24 cellular contexts compared by ENCODE assay signal in the genomic region with DNA sequence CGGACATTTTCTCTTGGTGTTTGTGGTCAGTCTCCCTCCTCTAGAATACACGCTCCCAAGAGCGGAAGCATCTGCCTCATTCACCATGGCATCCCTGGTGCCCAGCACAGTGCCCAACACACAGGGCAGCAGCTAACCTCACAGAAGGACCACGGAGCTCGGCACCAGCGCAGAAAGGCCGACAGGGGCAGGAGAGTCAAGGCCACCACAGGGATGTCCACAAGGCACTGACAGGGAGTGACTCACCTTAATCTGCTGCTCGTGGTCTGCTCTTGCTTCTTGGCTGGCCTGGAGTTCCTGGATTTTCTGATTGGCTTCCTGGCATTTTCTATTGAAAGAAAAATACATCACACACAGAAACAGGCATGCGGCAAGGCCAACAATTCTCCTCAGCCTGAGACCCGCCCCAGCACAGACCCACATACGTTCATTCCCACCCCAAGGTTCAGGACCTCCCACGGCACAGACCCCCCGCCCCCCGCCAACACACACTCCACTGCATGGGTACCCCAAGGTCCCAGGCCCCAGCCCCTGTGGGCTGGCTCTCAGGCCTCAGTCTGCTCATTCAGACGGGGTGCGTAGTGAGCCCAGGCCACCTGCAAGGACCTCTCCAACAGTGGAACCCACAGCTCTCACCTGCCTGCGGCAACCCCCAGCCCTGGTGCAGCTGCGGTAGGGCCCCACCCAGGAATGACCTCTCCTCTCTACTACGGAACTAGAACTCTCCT. TPM values are rescaled to one million over a fixed set of nuclear protein-coding genes. Genes with fewer than 3 reads are reported as not detected.
A peak's percentile ranks its signal among the peaks of the same experiment; 100 is the strongest.
DNase-seq lines count a peak whose midpoint lies in the region; ATAC-seq and TF ChIP-seq lines count a peak whose summit lies in the region.
"Had no signal": no experiment of that assay in that cellular context is flagged by ENCODE, and none has a peak within 500 bp of the region (broad histone marks: within the 10 kb centered on the region; RNA-seq: fewer than 3 reads in every experiment).

No MANE protein-coding gene starts in this region.

- ATAC-seq in Right ventricle myocardium inferior = no peak
- ATAC-seq in HG03097 (IDR thresholded peaks at IDR 0.05; ENCODE audit: low FRiP score, unreplicated experiment) = no peak
- ATAC-seq: HepG2, SK-N-SH treated with all-trans-retinoic acid at 6 μM for 48 hours had no signal

- intact Hi-C loops in Right ventricle myocardium inferior (cut with DNase I) = loop anchor here (10.0 kb wide), 1 partner anchor 323 kb away; no protein-coding TSS in a partner anchor

- H3K4me3 ChIP-seq in right atrium auricular region = no peak overlapping the region
- no peak overlapping the region for H3K4me3 ChIP-seq in CD8-positive, alpha-beta memory T cell (ENCODE audit: low read length)

- H3K27me3 Mint-ChIP-seq in activated CD4-positive, alpha-beta memory T cell treated with anti-CD3 and anti-CD28 coated beads, Interleukin-2, amount 10 ng/mL, durations not matched to agents 7 days and 5 days = no peaks in the 10 kb centered on the region
- no peaks in the 10 kb centered on the region for H3K27me3 Mint-ChIP-seq in CD8-positive, alpha-beta memory T cell
- H3K27me3 Mint-ChIP-seq: CD4-positive, alpha-beta T cell had no signal

- H3K27ac Mint-ChIP-seq in activated CD4-positive, alpha-beta memory T cell treated with anti-CD3 and anti-CD28 coated beads, Interleukin-2, amount 10 ng/mL, durations not matched to agents 7 days and 5 days = no peak overlapping the region
- peak overlapping the region in 1 of 8 donors; percentile 89 for H3K27ac Mint-ChIP-seq in CD8-positive, alpha-beta memory T cell
- H3K27ac Mint-ChIP-seq: CD4-positive, alpha-beta T cell had no signal

- CTCF ChIA-PET in activated CD4-positive, alpha-beta memory T cell treated with anti-CD3 and anti-CD28 coated beads, Interleukin-2, amount 10 ng/mL, durations not matched to agents 7 days and 5 days (lab: Charles Lee) = no interaction called here
- CTCF ChIA-PET in CD8-positive, alpha-beta memory T cell (lab: Charles Lee) = no interaction called here

- POLR2A ChIA-PET in activated CD4-positive, alpha-beta memory T cell treated with anti-CD3 and anti-CD28 coated beads, Interleukin-2, amount 10 ng/mL, durations not matched to agents 7 days and 5 days (lab: Charles Lee) = no interaction called here
- POLR2A ChIA-PET in CD8-positive, alpha-beta memory T cell (lab: Charles Lee) = no interaction called here

- H3K4me1 ChIP-seq in right atrium auricular region = peaks cover 0 to 4% of the 10 kb centered on the region in 2 donors
- H3K4me1 ChIP-seq in CD8-positive, alpha-beta memory T cell (ENCODE audit: insufficient read depth, low read length) = no peaks in the 10 kb centered on the region
- H3K4me1 ChIP-seq: BE2C had no signal

- peak; percentile 60 for DNase-seq in Right ventricle myocardium inferior (ENCODE audit: missing footprints)
- DNase-seq in right atrium auricular region (ENCODE audit: low spot score) = no peak
- DNase-seq in LHCN-M2 (ENCODE audit: low read depth) = peak; percentile 25
- peak; percentile 35 for DNase-seq in dermis blood vessel endothelial cell
- DNase-seq in NCI-H1694 (lab: John Stamatoyannopoulos, UW) = no peak
- DNase-seq in activated CD4-positive, alpha-beta memory T cell treated with anti-CD3 and anti-CD28 coated beads, Interleukin-2, amount 10 ng/mL, durations not matched to agents 7 days and 5 days = no peak
- DNase-seq in CD8-positive, alpha-beta memory T cell = no peak
- DNase-seq: BE2C; CD4-positive, alpha-beta T cell; DMS153; GOT3; KG1; MV-4-11; NCI-H187; NCI-H2107; NCI-H2227 treated with DMSO at 0.1 percent for 48 hours; NCI-H510A treated with DMSO at 0.1 percent for 48 hours; NCI-H82; OCI-M1; SIG-M5 had no signal

- H3K36me3 ChIP-seq in right atrium auricular region = peaks cover 67% of the 10 kb centered on the region
- H3K36me3 ChIP-seq in CD8-positive, alpha-beta memory T cell (ENCODE audit: insufficient read depth, low read length) = peaks cover 3% of the 10 kb centered on the region

- no peak for TF ChIP-seq CTCF in right atrium auricular region (IDR thresholded peaks at IDR 0.05)

- H3K27me3 ChIP-seq in right atrium auricular region = no peaks in the 10 kb centered on the region
- H3K27me3 ChIP-seq in CD8-positive, alpha-beta memory T cell (ENCODE audit: insufficient read depth, low read length, poor library complexity, severe bottlenecking) = no peaks in the 10 kb centered on the region
- H3K27me3 ChIP-seq: BE2C had no signal

- no peak overlapping the region for H3K4me3 Mint-ChIP-seq in activated CD4-positive, alpha-beta memory T cell treated with anti-CD3 and anti-CD28 coated beads, Interleukin-2, amount 10 ng/mL, durations not matched to agents 7 days and 5 days
- no peak overlapping the region for H3K4me3 Mint-ChIP-seq in CD8-positive, alpha-beta memory T cell
- H3K4me3 Mint-ChIP-seq: CD4-positive, alpha-beta T cell had no signal

- peaks cover 26% of the 10 kb centered on the region for H3K4me1 Mint-ChIP-seq in activated CD4-positive, alpha-beta memory T cell treated with anti-CD3 and anti-CD28 coated beads, Interleukin-2, amount 10 ng/mL, durations not matched to agents 7 days and 5 days
- peaks cover 4 to 8% (median 6%) of the 10 kb centered on the region in 3 donors for H3K4me1 Mint-ChIP-seq in CD8-positive, alpha-beta memory T cell

- H3K9me3 ChIP-seq in right atrium auricular region = no peaks in the 10 kb centered on the region
- no peaks in the 10 kb centered on the region for H3K9me3 ChIP-seq in CD8-positive, alpha-beta memory T cell (ENCODE audit: low read length)
- H3K9me3 ChIP-seq: BE2C had no signal

- no peaks in the 10 kb centered on the region for H3K9me3 Mint-ChIP-seq in activated CD4-positive, alpha-beta memory T cell treated with anti-CD3 and anti-CD28 coated beads, Interleukin-2, amount 10 ng/mL, durations not matched to agents 7 days and 5 days
- no peaks in the 10 kb centered on the region for H3K9me3 Mint-ChIP-seq in CD8-positive, alpha-beta memory T cell
- H3K9me3 Mint-ChIP-seq: CD4-positive, alpha-beta T cell had no signal

- no peak overlapping the region for H3K27ac ChIP-seq in right atrium auricular region
- no peak overlapping the region for H3K27ac ChIP-seq in CD8-positive, alpha-beta memory T cell (ENCODE audit: low read depth, low read length)
- H3K27ac ChIP-seq: 22Rv1 had no signal

- H3K36me3 Mint-ChIP-seq in activated CD4-positive, alpha-beta memory T cell treated with anti-CD3 and anti-CD28 coated beads, Interleukin-2, amount 10 ng/mL, durations not matched to agents 7 days and 5 days (ENCODE audit: low read depth) = peaks cover 42% of the 10 kb centered on the region
- H3K36me3 Mint-ChIP-seq in CD8-positive, alpha-beta memory T cell = peaks cover 3 to 88% (median 13%) of the 10 kb centered on the region in 3 donors

RNA-seq across cellular contexts. Expression of a gene that starts 14.9 kb away (rescaled TPM):
- total RNA-seq in Right ventricle myocardium inferior (19.1 TPM), right atrium auricular region (10 to 100 TPM; 13.3 to 31.9 TPM), LHCN-M2 (2014; rRNA removed) (78.6 and 80.9 TPM in 2 replicates), dermis blood vessel endothelial cell (48.4 and 53.3 TPM in 2 replicates)
- 35.5 TPM for polyA plus RNA-seq in LHCN-M2 (2012)
- total RNA-seq in activated CD4-positive, alpha-beta memory T cell treated with anti-CD3 and anti-CD28 coated beads, Interleukin-2, amount 10 ng/mL, durations not matched to agents 7 days and 5 days = 100 to 1,000 TPM; 120 to 136 TPM
- 10 to 100 TPM; 43.6 to 47.3 TPM for total RNA-seq in CD8-positive, alpha-beta memory T cell
- 185 TPM for polyA plus RNA-seq in CD8-positive, alpha-beta memory T cell

RNA-seq across cellular contexts. Expression of a gene that starts 24.1 kb away (rescaled TPM):
- total RNA-seq in Right ventricle myocardium inferior (20.7 TPM), right atrium auricular region (10 to 100 TPM; 13.2 to 13.7 TPM), LHCN-M2 (2014; rRNA removed) (40.0 and 45.8 TPM in 2 replicates), dermis blood vessel endothelial cell (15.3 and 20.1 TPM in 2 replicates)
- 28.1 TPM for polyA plus RNA-seq in LHCN-M2 (2012)
- 10 to 100 TPM; 23.6 to 25.7 TPM for total RNA-seq in activated CD4-positive, alpha-beta memory T cell treated with anti-CD3 and anti-CD28 coated beads, Interleukin-2, amount 10 ng/mL, durations not matched to agents 7 days and 5 days
- 10 to 100 TPM; 51.6 to 54.2 TPM for total RNA-seq in CD8-positive, alpha-beta memory T cell
- polyA plus RNA-seq in CD8-positive, alpha-beta memory T cell = 35.6 TPM

RNA-seq across cellular contexts. Expression of a gene that starts 24.1 kb away (rescaled TPM):
- total RNA-seq in Right ventricle myocardium inferior = 13.6 TPM
- total RNA-seq in right atrium auricular region = 10 to 100 TPM; 12.2 to 14.2 TPM
- total RNA-seq in LHCN-M2 (2014; rRNA removed) = 91.0 and 107 TPM in 2 replicates
- 155 TPM for polyA plus RNA-seq in LHCN-M2 (2012)
- 8.0 and 14.2 TPM in 2 replicates for total RNA-seq in dermis blood vessel endothelial cell
- total RNA-seq in activated CD4-positive, alpha-beta memory T cell treated with anti-CD3 and anti-CD28 coated beads, Interleukin-2, amount 10 ng/mL, durations not matched to agents 7 days and 5 days = 10 to 100 TPM; 85.2 to 87.5 TPM
- 10 to 100 TPM; 83.1 to 89.8 TPM for total RNA-seq in CD8-positive, alpha-beta memory T cell
- 52.7 TPM for polyA plus RNA-seq in CD8-positive, alpha-beta memory T cell

Comparison
In these comparisons a context has a peak if more than half of its experiments do, and no peak if none do; other contexts are left out.
1. DNase-seq: peak in Right ventricle myocardium inferior (single experiment), LHCN-M2 (single experiment) and dermis blood vessel endothelial cell (single experiment); none in right atrium auricular region (single experiment), NCI-H1694 (single experiment), activated CD4-positive, alpha-beta memory T cell treated with anti-CD3 and anti-CD28 coated beads, Interleukin-2, amount 10 ng/mL, durations not matched to agents 7 days and 5 days (single experiment) and CD8-positive, alpha-beta memory T cell (0 of 5).